In the genomic region with DNA sequence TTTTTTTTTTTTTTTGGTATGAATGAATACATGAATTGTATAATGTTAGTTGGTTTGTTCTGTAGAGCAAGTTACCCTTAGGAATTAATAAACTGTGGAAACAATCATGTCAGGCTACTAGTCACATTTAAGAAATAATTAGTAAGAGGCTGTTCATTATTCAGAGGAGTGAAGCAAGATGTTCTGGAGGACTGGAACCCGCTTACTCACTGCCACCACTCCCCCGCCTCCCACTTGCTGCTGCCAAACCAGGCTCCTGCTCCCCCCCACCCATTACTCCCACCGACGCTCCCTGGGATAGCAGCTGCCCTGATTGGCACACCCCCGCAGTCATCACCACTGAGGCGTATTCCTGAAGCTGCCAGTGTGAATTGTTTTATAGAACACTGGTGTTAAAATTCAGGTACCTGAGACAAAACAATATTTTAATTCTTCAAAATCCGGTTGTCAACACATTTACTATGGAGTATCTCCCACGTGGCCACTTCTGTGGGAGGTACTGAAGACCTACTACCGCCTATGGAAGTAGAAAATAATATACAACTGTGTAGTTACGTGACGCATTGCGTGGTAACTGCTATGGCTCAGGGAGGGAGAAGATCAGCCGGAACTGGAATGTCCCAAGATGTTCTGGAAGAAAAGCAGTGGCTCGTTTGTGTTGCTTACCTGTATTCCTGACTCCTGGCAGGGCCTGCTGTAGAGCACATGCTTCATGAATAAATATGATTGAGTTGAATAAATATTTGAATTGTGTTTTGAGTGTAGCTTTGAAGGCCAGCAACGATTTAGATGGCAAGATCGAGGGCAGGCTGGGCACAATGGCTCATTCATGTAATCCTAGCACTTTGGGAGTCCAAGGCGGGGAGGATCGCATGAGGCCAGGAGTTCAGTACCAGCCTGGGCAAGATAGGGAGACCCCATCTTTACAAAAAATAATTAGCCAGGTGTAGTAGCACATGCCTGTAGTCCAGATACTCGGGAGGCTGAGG, we compare ENCODE assay signal across 8 cellular contexts. TPM values are rescaled to one million over a fixed set of nuclear protein-coding genes. Genes with fewer than 3 reads are reported as not detected.
DNase-seq lines count a peak whose midpoint lies in the region; ATAC-seq, FAIRE-seq and TF ChIP-seq lines count a peak whose summit lies in the region.

No MANE protein-coding gene starts in this region.

- peak overlapping the region; percentile 92 for H3K27ac Mint-ChIP-seq in dendritic cell treated with granulocyte-macrophage colony-stimulating factor and Interleukin-4, amounts not matched to agents 40 ng/mL and 50 ng/mL, for 4 days
- H3K27ac Mint-ChIP-seq in nephron, result peak overlapping the region; percentile 89 to 97 (median 94)

- H3K4me2 ChIP-seq in DND-41 (ENCODE audit: insufficient read depth, low read length), result peak overlapping the region; percentile 76

- DNase-seq in DND-41, result no peak
- peak; percentile 73 for DNase-seq in NCI-H226
- DNase-seq in small intestine, result no peak
- DNase-seq in MV-4-11 (lab: John Stamatoyannopoulos, UW), result no peak
- DNase-seq in D341Med (ENCODE audit: low spot score), result no peak

- no peak overlapping the region for H3K27ac ChIP-seq in DND-41 (ENCODE audit: low read length)
- H3K27ac ChIP-seq in small intestine (ENCODE audit: low read depth in 1 of 2, low read length in 1 of 2), result no peak overlapping the region

- WGBS in small intestine, 3 donors, result 80 to 84% (median 82%) methylated on average over 19 of the region's 19 CpGs

- H3K79me2 ChIP-seq in DND-41 (ENCODE audit: insufficient read depth, low read length), result peaks cover 30% of the 10 kb centered on the region

- peaks cover 36% of the 10 kb centered on the region for H3K4me1 ChIP-seq in DND-41 (ENCODE audit: insufficient read depth, low read length)
- peaks cover 2 to 3% of the 10 kb centered on the region in 2 donors for H3K4me1 ChIP-seq in small intestine (ENCODE audit: control insufficient read depth in 2 of 2, insufficient read depth in 1 of 2, low read depth in 1 of 2, low read length in 1 of 2)

- peaks cover 35% of the 10 kb centered on the region for H3K27me3 Mint-ChIP-seq in dendritic cell treated with granulocyte-macrophage colony-stimulating factor and Interleukin-4, amounts not matched to agents 40 ng/mL and 50 ng/mL, for 4 days
- no peaks in the 10 kb centered on the region for H3K27me3 Mint-ChIP-seq in nephron (ENCODE audit: low read depth)

- no peaks in the 10 kb centered on the region for H3K27me3 ChIP-seq in DND-41 (ENCODE audit: insufficient read depth, low read length, poor library complexity)
- H3K27me3 ChIP-seq in small intestine (ENCODE audit: control insufficient read depth in 2 of 2, insufficient read depth in 2 of 2, low read length in 2 of 2), result no peaks in the 10 kb centered on the region

- peaks cover 14% of the 10 kb centered on the region for H3K36me3 Mint-ChIP-seq in dendritic cell treated with granulocyte-macrophage colony-stimulating factor and Interleukin-4, amounts not matched to agents 40 ng/mL and 50 ng/mL, for 4 days (ENCODE audit: low read depth)
- peaks cover 44% of the 10 kb centered on the region for H3K36me3 Mint-ChIP-seq in nephron (ENCODE audit: low read depth)

- intact Hi-C loops in dendritic cell treated with granulocyte-macrophage colony-stimulating factor and Interleukin-4, amounts not matched to agents 40 ng/mL and 50 ng/mL, for 4 days (cut with micrococcal nuclease), result loop anchor here (10.0 kb wide), 1 partner anchor 168 kb away; no protein-coding TSS in a partner anchor

- peaks cover 4% of the 10 kb centered on the region; the same call in 1 of the 2 replicates for H4K20me1 ChIP-seq in DND-41 (ENCODE audit: insufficient read depth, low read length)

- peaks cover 8% of the 10 kb centered on the region for H3K4me1 Mint-ChIP-seq in dendritic cell treated with granulocyte-macrophage colony-stimulating factor and Interleukin-4, amounts not matched to agents 40 ng/mL and 50 ng/mL, for 4 days (ENCODE audit: low read depth)
- H3K4me1 Mint-ChIP-seq in nephron, result peaks cover 35% of the 10 kb centered on the region

- H3K36me3 ChIP-seq in DND-41 (ENCODE audit: insufficient read depth, low read length), result peaks cover 46% of the 10 kb centered on the region
- peaks cover 7 to 10% of the 10 kb centered on the region in 2 donors for H3K36me3 ChIP-seq in small intestine (ENCODE audit: control insufficient read depth in 2 of 2, insufficient read depth in 2 of 2, low read length in 2 of 2)

- no peak for TF ChIP-seq CTCF in DND-41 (IDR thresholded peaks at IDR 0.05; ENCODE audit: borderline replicate concordance, extremely low read depth, low read length, poor library complexity, severe bottlenecking)
- no peak for TF ChIP-seq CTCF in nephron (IDR thresholded peaks at IDR 0.05; ENCODE audit: unreplicated experiment in 3 of 3)

- H3K9me3 ChIP-seq in DND-41 (ENCODE audit: insufficient read depth, low read length, severe bottlenecking) (no peaks in the 10 kb centered on the region), small intestine (ENCODE audit: control insufficient read depth, low read depth) (no peaks in the 10 kb centered on the region)

- 0 out of 2 replicates have a peak overlapping the region, but pooled peaks have one; percentile 96 for H2AFZ ChIP-seq in DND-41 (ENCODE audit: low read depth, low read length)

- H3K4me3 Mint-ChIP-seq in dendritic cell treated with granulocyte-macrophage colony-stimulating factor and Interleukin-4, amounts not matched to agents 40 ng/mL and 50 ng/mL, for 4 days, result peak overlapping the region; percentile 47
- peak overlapping the region; percentile 91 to 98 (median 92) for H3K4me3 Mint-ChIP-seq in nephron

- H3K9ac ChIP-seq in DND-41 (ENCODE audit: low read depth, low read length), result peak overlapping the region; percentile 98

- no peak for ATAC-seq in DND-41 (ENCODE audit: insufficient read depth, low read depth)
- ATAC-seq in GM21390 (IDR thresholded peaks at IDR 0.05; ENCODE audit: unreplicated experiment), result no peak

- no peaks in the 10 kb centered on the region for H3K9me3 Mint-ChIP-seq in dendritic cell treated with granulocyte-macrophage colony-stimulating factor and Interleukin-4, amounts not matched to agents 40 ng/mL and 50 ng/mL, for 4 days
- no peaks in the 10 kb centered on the region for H3K9me3 Mint-ChIP-seq in nephron

- H3K4me3 ChIP-seq in DND-41 (ENCODE audit: low read depth in 1 of 2, low read length in 2 of 2) (peak overlapping the region in 1 of 2 experiments; percentile 95; a peak in 3 of 4 replicates), small intestine (ENCODE audit: low read depth in 1 of 2, low read length in 2 of 2) (no peak overlapping the region)

- no peak for FAIRE-seq in small intestine (lab: Jason Lieb, UNC)

RNA-seq across cellular contexts. Expression of a gene that starts 1.7 kb away (rescaled TPM):
- 1 to 10 TPM; 2.7 to 4.1 (median 3.1) TPM for polyA plus RNA-seq in small intestine
